In the genomic region with DNA sequence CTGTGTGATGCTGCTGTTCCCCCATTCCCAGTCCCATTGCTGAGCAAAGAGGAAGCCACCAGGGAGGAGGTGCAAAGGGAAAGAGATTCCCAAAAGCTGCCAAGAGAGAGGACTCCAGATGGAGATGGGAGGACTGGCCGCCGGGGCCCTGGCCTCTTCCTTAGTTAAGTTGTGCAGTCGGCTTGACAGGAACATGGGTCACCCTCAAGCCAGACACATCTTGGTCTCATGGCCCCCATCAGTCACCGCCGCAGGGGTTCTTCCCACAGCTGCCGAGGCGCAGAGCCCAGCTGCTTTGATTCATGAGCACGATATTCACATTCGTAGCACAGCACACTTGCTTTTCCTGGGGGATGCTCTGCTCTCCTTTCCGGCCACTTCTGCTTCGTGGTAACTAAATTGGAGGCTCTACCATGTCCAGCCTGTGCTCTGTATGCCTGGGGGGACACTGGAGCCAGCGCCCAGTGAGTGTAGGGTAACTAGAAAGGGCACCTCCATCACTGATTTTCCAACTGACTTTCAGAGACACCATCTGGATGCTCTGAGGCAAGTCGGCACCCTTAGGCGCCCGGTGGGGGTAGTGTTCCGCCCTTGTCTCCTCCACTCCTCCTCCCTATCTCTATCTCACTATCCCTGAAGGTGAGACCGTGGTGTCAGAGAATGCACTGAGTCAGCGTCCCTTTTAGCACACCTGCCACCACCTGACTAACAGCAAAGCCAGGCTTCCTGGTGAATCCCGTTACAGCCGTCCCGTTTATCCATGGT, we compare ENCODE assay signal across 23 cellular contexts. TPM values are rescaled to one million over a fixed set of nuclear protein-coding genes. Genes with fewer than 3 reads are reported as not detected.
DNase-seq lines count a peak whose midpoint lies in the region; ATAC-seq, FAIRE-seq and TF ChIP-seq lines count a peak whose summit lies in the region.
"Had no signal": no experiment of that assay in that cellular context is flagged by ENCODE, and none has a peak within 500 bp of the region (broad histone marks: within the 10 kb centered on the region; RNA-seq: fewer than 3 reads in every experiment).

No MANE protein-coding gene starts in this region.

- no peak for TF ChIP-seq CTCF in astrocyte of the spinal cord (IDR thresholded peaks at IDR 0.05; ENCODE audit: low read depth, low read length)
- no peak for TF ChIP-seq CTCF in kidney (IDR thresholded peaks at IDR 0.05; ENCODE audit: borderline replicate concordance, extremely low read depth, insufficient read depth)
- no peak for TF ChIP-seq CTCF in uterus (IDR thresholded peaks at IDR 0.05)
- TF ChIP-seq CTCF in PC-3 (conservative IDR thresholded peaks at IDR 0.05; ENCODE audit: low read depth, low read length), result no peak

- H3K36me3 ChIP-seq in kidney (ENCODE audit: control insufficient read depth in 1 of 2, insufficient read depth in 2 of 2, low read length in 2 of 2) (no peaks in the 10 kb centered on the region), uterus (no peaks in the 10 kb centered on the region), PC-3 (ENCODE audit: low read depth, low read length) (no peaks in the 10 kb centered on the region; the same call in 1 of the 2 replicates)
- H3K36me3 ChIP-seq: heart left ventricle, left lung, ovary, Peyer's patch had no signal

- TF ChIP-seq POLR2A in uterus (IDR thresholded peaks at IDR 0.05), result no peak

- H3K79me2 ChIP-seq in PC-3 (ENCODE audit: low read length), result no peaks in the 10 kb centered on the region

- no peaks in the 10 kb centered on the region for H3K9me2 ChIP-seq in PC-3 (replicated peaks; ENCODE audit: low read length)

- H3K9ac ChIP-seq in kidney (ENCODE audit: low read length in 2 of 2), result no peak overlapping the region
- no peak overlapping the region for H3K9ac ChIP-seq in PC-3 (ENCODE audit: low read length)

- no peak overlapping the region for H3K4me2 ChIP-seq in PC-3 (ENCODE audit: low read length)

- no TSS peak for BruUV-seq in PC-3 (replicated peaks; lab: Mats Ljungman, UMichigan)

- no peaks in the 10 kb centered on the region for H4K20me1 ChIP-seq in PC-3 (ENCODE audit: low read length)

- H3K4me1 ChIP-seq in kidney (ENCODE audit: control insufficient read depth in 1 of 2, insufficient read depth in 1 of 2, low read depth in 1 of 2, low read length in 2 of 2), result peaks cover 0 to 6% of the 10 kb centered on the region in 2 donors
- H3K4me1 ChIP-seq in uterus, result peaks cover 10 to 21% of the 10 kb centered on the region in 2 donors
- peaks cover 22% of the 10 kb centered on the region for H3K4me1 ChIP-seq in PC-3 (ENCODE audit: insufficient read depth, low read length)

- ATAC-seq in PC-3, result no peak
- ATAC-seq: activated naive CD8-positive, alpha-beta T cell treated with anti-CD3 and anti-CD28 coated beads, Interleukin-2, amount 50 U/mL, for 24 hours; heart left ventricle; left lung; natural killer cell treated with Interleukin-12 subunit alpha and Interleukin-12 subunit beta and Interleukin-15 and Interleukin-18, amount 100 ng/mL, for 72 hours; T-helper 17 cell had no signal

- no peak overlapping the region for H2AFZ ChIP-seq in PC-3 (ENCODE audit: low read length)

- H3K4me3 ChIP-seq in astrocyte of the spinal cord (ENCODE audit: low read depth, low read length), result no peak overlapping the region
- H3K4me3 ChIP-seq in kidney (ENCODE audit: low read length in 2 of 2), result no peak overlapping the region
- no peak overlapping the region for H3K4me3 ChIP-seq in uterus
- H3K4me3 ChIP-seq in PC-3 (ENCODE audit: low read length), result no peak overlapping the region
- H3K4me3 ChIP-seq: heart left ventricle, left lung, ovary, Peyer's patch had no signal

- no peak for FAIRE-seq in kidney (lab: Jason Lieb, UNC)
- FAIRE-seq: colon, GM19239 had no signal

- H3K27ac ChIP-seq in kidney (ENCODE audit: low read depth in 2 of 2, low read length in 2 of 2) (no peak overlapping the region), uterus (peak overlapping the region; percentile 8), PC-3 (ENCODE audit: low read length) (no peak overlapping the region)
- H3K27ac ChIP-seq: heart left ventricle, left lung, ovary, Peyer's patch, VCaP had no signal

- H3K9me3 ChIP-seq in kidney (ENCODE audit: control insufficient read depth in 1 of 2, low read length in 2 of 2) (no peaks in the 10 kb centered on the region), uterus (no peaks in the 10 kb centered on the region), PC-3 (ENCODE audit: low read length) (no peaks in the 10 kb centered on the region)
- H3K9me3 ChIP-seq: heart left ventricle, left lung, ovary, Peyer's patch had no signal

- no peaks in the 10 kb centered on the region for H3K27me3 ChIP-seq in uterus
- H3K27me3 ChIP-seq in PC-3 (ENCODE audit: low read length), result no peaks in the 10 kb centered on the region
- H3K27me3 ChIP-seq: ovary, Peyer's patch had no signal

- intact Hi-C loops in kidney (cut with DNase I) (no loop called here), uterus (cut with DNase I; ENCODE audit: low total_unique reads) (no loop called here), PC-3 (cut with micrococcal nuclease) (loop anchor here (5.0 kb wide), 1 partner anchor 86 kb away; no protein-coding TSS in a partner anchor)

- in situ Hi-C loops in astrocyte of the spinal cord (cut with HindIII; ENCODE audit: low sequenced_read_pairs), result no loop called here

- DNase-seq in GM04504 (ENCODE audit: low read depth) (peak; percentile 77), astrocyte of the spinal cord (ENCODE audit: low read depth, low spot score) (peak; percentile 26), kidney (peak; percentile 80), uterus (peak in 1 of 2 donors; percentile 50), PC-3 (no peak), COLO829 (ENCODE audit: low spot score) (no peak)
- no peak for DNase-seq in activated naive CD4-positive, alpha-beta T cell (lab: John Stamatoyannopoulos, UW)
- DNase-seq: activated CD8-positive, alpha-beta memory T cell treated with anti-CD3 and anti-CD28 coated beads, Interleukin-2, amount 50 U/mL, for 48 hours; activated effector memory CD4-positive, alpha-beta T cell treated with Interleukin-2 at 50 U/mL for 16 hours; activated naive CD8-positive, alpha-beta T cell treated with anti-CD3 and anti-CD28 coated beads, Interleukin-2, amount 50 U/mL, for 24 hours; COR-L47; DMS79 treated with DMSO at 0.1 percent for 48 hours; left lung; NCI-H1417 treated with DMSO at 0.1 percent for 48 hours; T-helper 17 cell had no signal

- POLR2A ChIA-PET in PC-3 (lab: Charles Lee; ENCODE audit: unreplicated experiment), result no interaction called here

- CTCF ChIA-PET in PC-3 (lab: Charles Lee), result no interaction called here

- no peaks in the 10 kb centered on the region for H3F3A ChIP-seq in PC-3 (ENCODE audit: low read length, unreplicated experiment)

RNA-seq across cellular contexts. Expression of a gene that starts 13.3 kb away (rescaled TPM):
- 1.4 TPM for total RNA-seq in kidney
- polyA plus RNA-seq in kidney (ENCODE audit: insufficient read depth, low read depth, low replicate concordance), result 0.56 TPM
- 100 to 1,000 TPM in 1 of 4 donors, 10 to 100 TPM in 3; 28.1 to 199 (median 63.9) TPM for total RNA-seq in uterus
- total RNA-seq in PC-3 (2014; rRNA removed), result 4.4 and 5.8 TPM in 2 replicates
- total RNA-seq: natural killer cell treated with Interleukin-12 subunit alpha and Interleukin-12 subunit beta and Interleukin-15 and Interleukin-18, amount 100 ng/mL, for 72 hours; T-helper 17 cell had no signal
- polyA plus RNA-seq: IgD-negative memory B cell had no signal

Comparison
In these comparisons a context has a peak if more than half of its experiments do, and no peak if none do; other contexts are left out.
1. DNase-seq: peak in GM04504 (single experiment), astrocyte of the spinal cord (single experiment) and kidney (single experiment); none in PC-3 (single experiment), COLO829 (single experiment) and activated naive CD4-positive, alpha-beta T cell (0 of 4).
2. H3K27ac ChIP-seq: peak in uterus (2 of 2); none in kidney (0 of 2) and PC-3 (single experiment).